Comparison of ENCODE assay signal across 35 cellular contexts in genomic region chr11:69578167-69578566, GRCh38.
"Had no signal": no experiment of that assay in that cellular context is flagged by ENCODE, and none has a peak within 500 bp of the region (broad histone marks: within the 10 kb centered on the region; RNA-seq: fewer than 3 reads in every experiment).

No MANE protein-coding gene starts in this region.

- H3K36me3 ChIP-seq: brain microvascular endothelial cell, esophagus muscularis mucosa, gastrocnemius medialis, heart left ventricle, WERI-Rb-1 had no signal

- ATAC-seq: activated CD4-positive, CD25-positive, alpha-beta regulatory T cell treated with anti-CD3 and anti-CD28 coated beads, Interleukin-2, amount 50 U/mL, for 24 hours; activated CD8-positive, alpha-beta T cell treated with anti-CD3 and anti-CD28 coated beads for 36 hours; activated T-cell treated with anti-CD3 and anti-CD28 coated beads, Interleukin-2, amount 50 U/mL, for 72 hours; effector memory CD8-positive, alpha-beta T cell; foreskin keratinocyte; gastrocnemius medialis; heart left ventricle; T-helper 17 cell had no signal

- FAIRE-seq: astrocyte, colon, TTC549 had no signal

- H3K9me3 ChIP-seq: esophagus muscularis mucosa, gastrocnemius medialis, heart left ventricle had no signal

- DNase-seq: activated B cell treated with CpG ODN at 0.5 μM for 24 hours; activated CD4-positive, alpha-beta T cell treated with anti-CD3 and anti-CD28 coated beads for 48 hours; activated CD4-positive, alpha-beta T cell treated with anti-CD3 and anti-CD28 coated beads, Interleukin-2, amount 50 U/mL, for 1 hour; activated CD4-positive, alpha-beta T cell treated with anti-CD3 and anti-CD28 coated beads, Interleukin-2, amount 50 U/mL, for 48 hours; activated CD8-positive, alpha-beta memory T cell treated with anti-CD3 and anti-CD28 coated beads for 24 hours; activated CD8-positive, alpha-beta memory T cell treated with anti-CD3 and anti-CD28 coated beads, Interleukin-2, amount 50 U/mL, for 4 hours; activated CD8-positive, alpha-beta T cell treated with anti-CD3 and anti-CD28 coated beads for 36 hours; activated effector memory CD4-positive, alpha-beta T cell treated with Interleukin-2 at 50 U/mL for 16 hours; activated gamma-delta T cell treated with Interleukin-2 at 50 U/mL for 16 hours; activated naive CD4-positive, alpha-beta T cell treated with anti-CD3 and anti-CD28 coated beads, Interleukin-2, amount 50 U/mL, for 16 hours; activated naive CD4-positive, alpha-beta T cell treated with Interleukin-2 at 50 U/mL for 16 hours; activated T-cell treated with anti-CD3 and anti-CD28 coated beads for 4 hours; activated T-cell treated with anti-CD3 and anti-CD28 coated beads, Interleukin-2, amount 50 U/mL, for 24 hours; activated T-cell treated with anti-CD3 and anti-CD28 coated beads, Interleukin-2, amount 50 U/mL, for 72 hours; amniotic stem cell; anterior cingulate cortex; brain microvascular endothelial cell; caudate nucleus; cortex of kidney; dermis blood vessel endothelial cell; effector CD4-positive, alpha-beta T cell; effector memory CD8-positive, alpha-beta T cell; erythroblast; foreskin keratinocyte; gastrocnemius medialis; glutamatergic neuron; heart left ventricle; hypothalamus; T-helper 17 cell; WERI-Rb-1 had no signal

- H3K27me3 ChIP-seq: brain microvascular endothelial cell, esophagus muscularis mucosa, heart left ventricle had no signal

- H3K4me1 ChIP-seq: esophagus muscularis mucosa, foreskin keratinocyte, gastrocnemius medialis had no signal

- H3K4me3 ChIP-seq: esophagus muscularis mucosa, gastrocnemius medialis, heart left ventricle had no signal

- H3K27ac ChIP-seq: brain microvascular endothelial cell, esophagus muscularis mucosa, foreskin keratinocyte, gastrocnemius medialis, heart left ventricle, WERI-Rb-1 had no signal
